In the genomic region with DNA sequence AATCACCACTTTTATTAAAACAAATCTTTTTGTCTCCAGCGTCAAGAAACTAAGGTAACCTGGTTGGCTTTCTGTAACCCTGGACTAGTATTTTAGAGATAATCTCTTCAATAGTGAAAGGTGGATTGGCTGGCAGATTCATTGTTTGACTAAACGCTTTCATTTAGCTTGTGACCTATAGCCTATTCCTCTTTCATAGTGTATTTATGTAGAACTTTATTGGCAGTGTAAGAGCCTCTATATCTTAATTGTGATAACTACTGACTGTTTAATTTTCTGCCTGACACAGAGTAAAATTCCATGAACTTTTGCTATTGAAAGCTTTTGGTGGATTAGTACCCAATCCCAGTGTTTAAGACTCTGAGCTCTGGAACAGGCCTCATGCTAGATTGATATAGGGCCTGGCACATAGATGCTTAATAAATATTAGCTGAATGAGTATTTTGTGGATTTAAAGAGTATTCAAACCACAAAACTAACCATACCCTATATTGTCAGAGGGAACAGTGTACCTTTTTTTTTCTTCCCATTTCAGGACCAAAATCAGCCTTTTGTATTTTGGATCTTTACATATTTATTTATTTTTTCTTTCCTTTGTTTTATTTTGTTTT, we compare ENCODE assay signal across 19 cellular contexts. TPM values are rescaled to one million over a fixed set of nuclear protein-coding genes. Genes with fewer than 3 reads are reported as not detected.
DNase-seq lines count a peak whose midpoint lies in the region; ATAC-seq, FAIRE-seq and TF ChIP-seq lines count a peak whose summit lies in the region.
"Had no signal": no experiment of that assay in that cellular context is flagged by ENCODE, and none has a peak within 500 bp of the region (broad histone marks: within the 10 kb centered on the region; RNA-seq: fewer than 3 reads in every experiment).

No MANE protein-coding gene starts in this region.

- peaks cover 5% of the 10 kb centered on the region; the same call in 1 of the 2 replicates for H4K20me1 ChIP-seq in GM12878 (ENCODE audit: control insufficient read depth, insufficient read depth)

- H3K9me3 ChIP-seq in GM12878 (replicated peaks; ENCODE audit: control insufficient read depth, insufficient read depth, low read length) (no peaks in the 10 kb centered on the region), small intestine (ENCODE audit: control insufficient read depth, low read depth) (no peaks in the 10 kb centered on the region), Caco-2 (no peaks in the 10 kb centered on the region)
- H3K9me3 ChIP-seq: BE2C had no signal

- DNase-seq in GM12878 (ENCODE audit: low read depth, low spot score) (no peak), small intestine (peak; percentile 6), ACHN (no peak), Caco-2 (no peak)
- DNase-seq: BE2C; CD4-positive, CD25-positive, alpha-beta regulatory T cell; CD8-positive, alpha-beta memory T cell; COR-L47; H9; Kasumi-1; KG1 had no signal

- H3K4me2 ChIP-seq in GM12878 (ENCODE audit: control insufficient read depth, insufficient read depth): no peak overlapping the region

- SMC1A ChIA-PET in GM12878 (lab: Charles Lee; ENCODE audit: uncharacterized antibody, unreplicated experiment): interaction anchor here (1.0 to 1.4 kb wide), 2 partner anchors 34 to 69 kb away, joined by 3 read pairs; partner anchors contain the start of gene AK4

- no peak for TF ChIP-seq RAD21 in GM12878 (IDR thresholded peaks at IDR 0.05; ENCODE audit: insufficient read depth, low read depth, low read length)

- H3K27me3 ChIP-seq in GM12878 (replicated peaks in 1 of 2; ENCODE audit: control insufficient read depth in 2 of 2, insufficient read depth in 2 of 2, low read length in 1 of 2): no peaks in the 10 kb centered on the region
- no peaks in the 10 kb centered on the region for H3K27me3 ChIP-seq in small intestine (ENCODE audit: control insufficient read depth in 2 of 2, insufficient read depth in 2 of 2, low read length in 2 of 2)
- no peaks in the 10 kb centered on the region for H3K27me3 ChIP-seq in Caco-2 (replicated peaks; ENCODE audit: control insufficient read depth, insufficient read depth, low read length)
- H3K27me3 ChIP-seq: BE2C had no signal

- no peaks in the 10 kb centered on the region for H3K27me3 Mint-ChIP-seq in Caco-2 (ENCODE audit: insufficient read depth, unreplicated experiment)
- H3K27me3 Mint-ChIP-seq: CD4-positive, CD25-positive, alpha-beta regulatory T cell had no signal

- TF ChIP-seq CTCF in GM12878 (IDR thresholded peaks at IDR 0.05 in 2 of 3, conservative IDR thresholded peaks at IDR 0.05 in 1 of 3; ENCODE audit: control insufficient read depth in 2 of 3, extremely low read depth in 1 of 3, insufficient read depth in 1 of 3, low read depth in 3 of 3, low read length in 3 of 3): no peak
- TF ChIP-seq CTCF in Caco-2 (IDR thresholded peaks at IDR 0.05; ENCODE audit: insufficient read depth in 1 of 2, low read depth in 1 of 2, low read length in 1 of 2, severe bottlenecking in 1 of 2, unreplicated experiment in 1 of 2): no peak

- H3K27ac ChIP-seq in GM12878 (ENCODE audit: control insufficient read depth, insufficient read depth): no peak overlapping the region
- no peak overlapping the region for H3K27ac ChIP-seq in small intestine (ENCODE audit: low read depth in 1 of 2, low read length in 1 of 2)

- TF ChIP-seq EP300 in GM12878 (IDR thresholded peaks at IDR 0.05; ENCODE audit: borderline replicate concordance in 1 of 2, control insufficient read depth in 1 of 2, low read depth in 2 of 2, low read length in 2 of 2): no peak

- no peak overlapping the region for H3K9ac ChIP-seq in GM12878 (ENCODE audit: control insufficient read depth, insufficient read depth, low read length)

- no peak for FAIRE-seq in GM12878 (lab: Jason Lieb, UNC)
- FAIRE-seq in small intestine (lab: Jason Lieb, UNC): no peak
- FAIRE-seq: D721Med, G401.6, H1, HepG2 had no signal

- BruUV-seq in GM12878 (replicated peaks; lab: Mats Ljungman, UMichigan): no TSS peak
- no TSS peak for BruUV-seq in Caco-2 (replicated peaks; lab: Mats Ljungman, UMichigan)

- peaks cover 7% of the 10 kb centered on the region; the same call in 1 of the 2 replicates for H3K4me1 ChIP-seq in GM12878 (ENCODE audit: control insufficient read depth, insufficient read depth, low read length)
- no peaks in the 10 kb centered on the region for H3K4me1 ChIP-seq in small intestine (ENCODE audit: control insufficient read depth in 2 of 2, insufficient read depth in 1 of 2, low read depth in 1 of 2, low read length in 1 of 2)
- H3K4me1 ChIP-seq in Caco-2: peaks cover 18% of the 10 kb centered on the region
- H3K4me1 ChIP-seq: BE2C had no signal

- H3K4me3 Mint-ChIP-seq in Caco-2 (ENCODE audit: unreplicated experiment): no peak overlapping the region
- H3K4me3 Mint-ChIP-seq: CD4-positive, CD25-positive, alpha-beta regulatory T cell; CD8-positive, alpha-beta memory T cell; H9 had no signal

- no peaks in the 10 kb centered on the region for H3K9me3 Mint-ChIP-seq in Caco-2 (ENCODE audit: unreplicated experiment)
- H3K9me3 Mint-ChIP-seq: CD8-positive, alpha-beta memory T cell; H9; IgD-negative memory B cell had no signal

- peaks cover 18% of the 10 kb centered on the region for H3K36me3 Mint-ChIP-seq in Caco-2 (ENCODE audit: insufficient read depth, unreplicated experiment)
- H3K36me3 Mint-ChIP-seq: CD4-positive, CD25-positive, alpha-beta regulatory T cell; CD8-positive, alpha-beta memory T cell had no signal

- CTCF ChIA-PET in GM12878 (lab: Yijun Ruan, JAX): interaction anchor here (0.7 to 1.2 kb wide), 7 partner anchors 11 to 327 kb away, joined by 3 to 5 read pairs (median 4); no protein-coding TSS in a partner anchor
- CTCF ChIA-PET in Caco-2 (lab: Charles Lee): no interaction called here

- 0 out of 4 replicates have a peak, but pooled peaks cover 0 to 4% of the 10 kb centered on the region in 2 experiments for H3K36me3 ChIP-seq in GM12878 (ENCODE audit: control insufficient read depth in 2 of 2, insufficient read depth in 2 of 2, low read length in 1 of 2)
- H3K36me3 ChIP-seq in small intestine (ENCODE audit: control insufficient read depth in 2 of 2, insufficient read depth in 2 of 2, low read length in 2 of 2): no peaks in the 10 kb centered on the region
- H3K36me3 ChIP-seq in Caco-2 (ENCODE audit: control insufficient read depth, insufficient read depth, low read length): no peaks in the 10 kb centered on the region
- H3K36me3 ChIP-seq: BE2C had no signal

- RAD21 ChIA-PET in GM12878 (lab: Charles Lee; ENCODE audit: unreplicated experiment): interaction anchor here (1.7 kb wide), 1 partner anchor 26 kb away, joined by 7 read pairs; no protein-coding TSS in a partner anchor

- intact Hi-C loops in GM12878 (cut with micrococcal nuclease; ENCODE audit: unreplicated experiment): no loop called here
- intact Hi-C loops in Caco-2 (cut with micrococcal nuclease; ENCODE audit: unreplicated experiment): no loop called here

- ATAC-seq in GM19351 (IDR thresholded peaks at IDR 0.05; ENCODE audit: unreplicated experiment) (peak; percentile 46), HG02870 (IDR thresholded peaks at IDR 0.05; ENCODE audit: unreplicated experiment) (peak; percentile 48), GM12878 (no peak), GM18858 (IDR thresholded peaks at IDR 0.05; ENCODE audit: unreplicated experiment) (no peak)
- ATAC-seq: HepG2 had no signal

- POLR2A ChIA-PET in GM12878 (lab: Charles Lee): interaction anchor here (0.7 to 1.2 kb wide), 3 partner anchors 11 to 544 kb away, joined by 3 to 4 read pairs (median 3); no protein-coding TSS in a partner anchor
- POLR2A ChIA-PET in Caco-2 (lab: Charles Lee): no interaction called here

- H3K27ac Mint-ChIP-seq in Caco-2 (ENCODE audit: unreplicated experiment): no peak overlapping the region
- H3K27ac Mint-ChIP-seq: CD4-positive, CD25-positive, alpha-beta regulatory T cell; CD8-positive, alpha-beta memory T cell; IgD-negative memory B cell had no signal

- H3K4me3 ChIP-seq in GM12878 (no peak overlapping the region), small intestine (ENCODE audit: low read depth in 1 of 2, low read length in 2 of 2) (no peak overlapping the region), Caco-2 (ENCODE audit: low read depth, low read length) (no peak overlapping the region)

- H3K4me1 Mint-ChIP-seq in Caco-2 (ENCODE audit: low read depth, unreplicated experiment): peaks cover 14% of the 10 kb centered on the region
- H3K4me1 Mint-ChIP-seq: CD4-positive, CD25-positive, alpha-beta regulatory T cell; CD8-positive, alpha-beta memory T cell had no signal

- TF ChIP-seq POLR2A in GM12878 (IDR thresholded peaks at IDR 0.05; ENCODE audit: low read depth, low read length): no peak

- no peak overlapping the region for H2AFZ ChIP-seq in GM12878 (ENCODE audit: control insufficient read depth, low read depth, low read length)

- in situ Hi-C loops in GM12878 (cut with MboI): no loop called here
- in situ Hi-C loops in ACHN (cut with HindIII; ENCODE audit: low pct_ligation_motif_present, low pct_unique_long_range_greater_than_20kb, low sequenced_read_pairs): no loop called here

- 72% methylated on average over 2 of the region's 2 CpGs for WGBS in GM12878 (ENCODE audit: insufficient coverage, insufficient replicate concordance, low lambda C conversion rate, missing lambda C conversion rate)
- 22 to 46% (median 37%) methylated on average over 2 of the region's 2 CpGs for WGBS in small intestine, 3 donors

- H3K79me2 ChIP-seq in GM12878 (ENCODE audit: control insufficient read depth, insufficient read depth, low read length): peaks cover 70% of the 10 kb centered on the region

TF ChIP-seq in GM12878, 131 proteins besides CTCF, POLR2A, EP300 and RAD21 (continues in another document):
- TF ChIP-seq WRNIP1 (IDR thresholded peaks at IDR 0.05; ENCODE audit: borderline replicate concordance, low read depth, low read length) (no peak), CHD1 (IDR thresholded peaks at IDR 0.05; ENCODE audit: low read depth, low read length) (no peak)

RNA-seq across cellular contexts. Expression of gene AK4, which starts 34.8 kb away (rescaled TPM):
- 60.1 and 61.7 TPM in 2 replicates for total RNA-seq in GM12878 (2013; cell fraction: nucleolus; rRNA removed)
- 42.0 and 49.9 TPM in 2 replicates for total RNA-seq in GM12878 (2014; rRNA removed)
- total RNA-seq in GM12878 (2014; rRNA removed; fragmentation: Illumina TruSeq; extraction: Trizol): 28.6 and 31.0 TPM in 2 replicates
- 61.2 and 63.7 TPM in 2 replicates for total RNA-seq in GM12878 (2021)
- 86.9 TPM for polyA plus RNA-seq in GM12878 (2011; ENCODE audit: low read depth)
- polyA plus RNA-seq in GM12878 (2011; rRNA removed): 161 and 172 TPM in 2 replicates
- 88.7 and 144 TPM in 2 replicates for polyA plus RNA-seq in GM12878 (2011; cell fraction: cytosol; rRNA removed)
- 35.3 and 61.7 TPM in 2 replicates for polyA plus RNA-seq in GM12878 (2011; cell fraction: nucleus; rRNA removed)
- polyA plus RNA-seq in GM12878 (2012): 67.8 and 107 TPM in 2 replicates
- 51.5 and 64.0 TPM in 2 replicates for polyA plus RNA-seq in GM12878 (2014; fragmentation: Illumina TruSeq; extraction: Trizol)
- polyA plus RNA-seq in GM12878 (2014; fragmentation: Nextera tagmentation; extraction: Ambion mirVana): 10 to 100 TPM; 23.9 to 26.9 TPM
- polyA plus RNA-seq in GM12878 (2014; rRNA removed): 38.3 and 46.5 TPM in 2 replicates
- 10 to 100 TPM; 68.6 to 76.5 TPM for polyA plus RNA-seq in GM12878 (2016; fragmentation: Nextera tagmentation; extraction: Ambion mirVana)
- polyA minus RNA-seq in GM12878 (2011; rRNA and poly(A)+ RNA removed): 114 and 122 TPM in 2 replicates
- polyA minus RNA-seq in GM12878 (2011; cell fraction: cytosol; rRNA and poly(A)+ RNA removed): 23.0 and 33.8 TPM in 2 replicates
- 23.1 and 24.6 TPM in 2 replicates for polyA minus RNA-seq in GM12878 (2011; cell fraction: nucleus; rRNA and poly(A)+ RNA removed)
- 1 to 10 TPM; 2.0 to 6.7 (median 2.4) TPM for polyA plus RNA-seq in small intestine
- total RNA-seq in Caco-2 (2022): 131 and 133 TPM in 2 replicates

Comparison
In these comparisons a context has a peak if more than half of its experiments do, and no peak if none do; other contexts are left out.
1. ATAC-seq: peak in GM19351 (single experiment) and HG02870 (single experiment); none in GM12878 (single experiment) and GM18858 (single experiment).